29 cellular contexts compared by ENCODE assay signal in genomic region chr5:16774806-16775205, GRCh38.
DNase-seq lines count a peak whose midpoint lies in the region; ATAC-seq, FAIRE-seq and TF ChIP-seq lines count a peak whose summit lies in the region.
"Had no signal": no experiment of that assay in that cellular context is flagged by ENCODE, and none has a peak within 500 bp of the region (broad histone marks: within the 10 kb centered on the region; RNA-seq: fewer than 3 reads in every experiment).

No MANE protein-coding gene starts in this region.

- H3K27ac ChIP-seq in H9 (ENCODE audit: insufficient read length, low read depth, low read length), result no peak overlapping the region
- H3K27ac ChIP-seq in PC-9, result no peak overlapping the region
- H3K27ac ChIP-seq: esophagus squamous epithelium, KMS-11, neural progenitor cell, tibial artery had no signal

- peaks cover 2% of the 10 kb centered on the region; the same call in 1 of the 2 replicates for H3K4me1 ChIP-seq in H9 (ENCODE audit: insufficient read depth, low read length)
- no peaks in the 10 kb centered on the region for H3K4me1 ChIP-seq in PC-9 (replicated peaks; ENCODE audit: insufficient read depth)
- H3K4me1 ChIP-seq: tibial artery had no signal

- no peak overlapping the region for H3T11ph ChIP-seq in H9 (ENCODE audit: low read length)

- H3K4me3 Mint-ChIP-seq in H9, result no peak overlapping the region
- H3K4me3 Mint-ChIP-seq: activated T-cell treated with anti-CD3 and anti-CD28 coated beads, Interleukin-2, amount 50 U/mL, for 24 hours; CD4-positive, alpha-beta memory T cell; neural progenitor cell; stimulated activated naive CD8-positive, alpha-beta T cell treated with anti-CD3 and anti-CD28 coated beads, Interleukin-15, amount 100 ng/mL, for 72 hours had no signal

- H4K20me1 ChIP-seq in H9 (ENCODE audit: control insufficient read depth, insufficient read depth, insufficient read length) (no peaks in the 10 kb centered on the region), PC-9 (ENCODE audit: insufficient read depth) (no peaks in the 10 kb centered on the region; the same call in 1 of the 2 replicates)

- H2BK20ac ChIP-seq in H9 (ENCODE audit: low read depth, low read length, poor library complexity, severe bottlenecking), result peak overlapping the region; percentile 3

- no peak overlapping the region for H3K4ac ChIP-seq in H9 (ENCODE audit: low read depth, low read length)

- H3K23me2 ChIP-seq in H9 (ENCODE audit: insufficient read length, low read depth, low read length, poor library complexity, severe bottlenecking), result no peaks in the 10 kb centered on the region

- no peak overlapping the region for H2BK120ac ChIP-seq in H9 (ENCODE audit: low read depth, low read length, poor library complexity, severe bottlenecking)

- BruUV-seq in PC-9 (replicated peaks; lab: Mats Ljungman, UMichigan), result no TSS peak

- H3K14ac ChIP-seq in H9 (ENCODE audit: insufficient read depth, low read length), result no peak overlapping the region

- H3K79me1 ChIP-seq in H9 (ENCODE audit: insufficient read depth, low read depth, low read length, poor library complexity, severe bottlenecking), result no peaks in the 10 kb centered on the region

- no peak overlapping the region; a peak in 1 of 7 replicates for H3K27ac Mint-ChIP-seq in H9
- H3K27ac Mint-ChIP-seq: activated T-cell treated with anti-CD3 and anti-CD28 coated beads, Interleukin-2, amount 50 U/mL, for 24 hours; CD4-positive, alpha-beta memory T cell; stimulated activated naive CD8-positive, alpha-beta T cell treated with anti-CD3 and anti-CD28 coated beads, Interleukin-15, amount 100 ng/mL, for 72 hours had no signal

- H3K4me2 ChIP-seq in H9 (ENCODE audit: insufficient read depth, insufficient read length, low read length) (no peak overlapping the region), PC-9 (no peak overlapping the region)
- H3K4me2 ChIP-seq: KMS-11 had no signal

- no peak overlapping the region for H4K8ac ChIP-seq in H9 (replicated peaks; ENCODE audit: insufficient read length, low read depth, low read length)

- H3K9me3 Mint-ChIP-seq in H9, result no peaks in the 10 kb centered on the region
- H3K9me3 Mint-ChIP-seq: activated T-cell treated with anti-CD3 and anti-CD28 coated beads, Interleukin-2, amount 50 U/mL, for 24 hours; CD4-positive, alpha-beta memory T cell; neural progenitor cell; stimulated activated naive CD8-positive, alpha-beta T cell treated with anti-CD3 and anti-CD28 coated beads, Interleukin-15, amount 100 ng/mL, for 72 hours had no signal

- H2AFZ ChIP-seq in H9 (ENCODE audit: low read length), result no peak overlapping the region
- H2AFZ ChIP-seq in PC-9, result no peak overlapping the region
- H2AFZ ChIP-seq: neural progenitor cell had no signal

- TF ChIP-seq CTCF in AG10803 (conservative IDR thresholded peaks at IDR 0.05; ENCODE audit: low read length) (no peak), H9 (conservative IDR thresholded peaks at IDR 0.05) (no peak), PC-9 (conservative IDR thresholded peaks at IDR 0.05) (no peak)

- no peak for ATAC-seq in HG02885 (IDR thresholded peaks at IDR 0.05; ENCODE audit: poor library complexity, unreplicated experiment)
- ATAC-seq: HCT116; sciatic nerve; SK-N-SH treated with all-trans-retinoic acid at 6 μM for 48 hours; stimulated activated naive CD8-positive, alpha-beta T cell treated with anti-CD3 and anti-CD28 coated beads, Interleukin-15, amount 100 ng/mL, for 72 hours had no signal

- H3K27me3 ChIP-seq in H9 (ENCODE audit: insufficient read depth, low read length) (no peaks in the 10 kb centered on the region), PC-9 (ENCODE audit: insufficient read depth, low read depth) (no peaks in the 10 kb centered on the region)
- H3K27me3 ChIP-seq: esophagus squamous epithelium, neural progenitor cell, tibial artery had no signal

- H3K56ac ChIP-seq in H9 (ENCODE audit: insufficient read length, low read depth, low read length), result no peak overlapping the region

- no peaks in the 10 kb centered on the region for H3K9me2 ChIP-seq in PC-9 (ENCODE audit: insufficient read depth)

- H2AK5ac ChIP-seq in H9 (ENCODE audit: insufficient read length, low read length), result no peak overlapping the region

- POLR2A ChIA-PET in PC-9 (lab: Charles Lee; ENCODE audit: unreplicated experiment), result no interaction called here

- no peak overlapping the region for H3K23ac ChIP-seq in H9 (ENCODE audit: insufficient read length, low read depth, low read length)

- no peak for TF ChIP-seq POLR2A in GM12891 (IDR thresholded peaks at IDR 0.05; ENCODE audit: low read depth, low read length)

- H3K9me3 ChIP-seq in H9 (ENCODE audit: control insufficient read depth, low read depth, low read length) (no peaks in the 10 kb centered on the region), PC-9 (ENCODE audit: insufficient read depth, low read depth) (no peaks in the 10 kb centered on the region)
- H3K9me3 ChIP-seq: esophagus squamous epithelium, tibial artery had no signal

- H3K36me3 ChIP-seq in PC-9 (ENCODE audit: low read depth), result 0 out of 2 replicates have a peak, but pooled peaks cover 5% of the 10 kb centered on the region

- no peak overlapping the region for H3K9ac ChIP-seq in H9 (ENCODE audit: extremely low read depth, insufficient read length, low read length)
- H3K9ac ChIP-seq: KMS-11, neural progenitor cell had no signal

- H3K79me2 ChIP-seq in H9 (ENCODE audit: insufficient read depth, low read length), result no peaks in the 10 kb centered on the region
- no peaks in the 10 kb centered on the region for H3K79me2 ChIP-seq in PC-9 (ENCODE audit: low read depth)

- WGBS in H9 (ENCODE audit: extremely low coverage, insufficient read length, low lambda C conversion rate), result no CpG with 5 or more reads among the region's 4 CpGs

- intact Hi-C loops in PC-9 (cut with micrococcal nuclease; ENCODE audit: unreplicated experiment), result loop anchor here (5.0 kb wide), 1 partner anchor 83 kb away; no protein-coding TSS in a partner anchor

- FAIRE-seq in GM12891 (lab: Jason Lieb, UNC), result no peak

- H4K5ac ChIP-seq in H9 (ENCODE audit: insufficient read length, low read depth, low read length), result no peak overlapping the region

- H3K27me3 Mint-ChIP-seq in H9 (ENCODE audit: low read depth), result no peaks in the 10 kb centered on the region
- H3K27me3 Mint-ChIP-seq: activated T-cell treated with anti-CD3 and anti-CD28 coated beads, Interleukin-2, amount 50 U/mL, for 24 hours; CD4-positive, alpha-beta memory T cell; stimulated activated naive CD8-positive, alpha-beta T cell treated with anti-CD3 and anti-CD28 coated beads, Interleukin-15, amount 100 ng/mL, for 72 hours had no signal

- CTCF ChIA-PET in PC-9 (lab: Charles Lee), result no interaction called here

- H3K18ac ChIP-seq in H9 (ENCODE audit: insufficient read length, low read depth, low read length), result no peak overlapping the region

- H3K4me3 ChIP-seq in AG10803 (ENCODE audit: low read length), result no peak overlapping the region
- H3K4me3 ChIP-seq in PC-9, result no peak overlapping the region
- H3K4me3 ChIP-seq: esophagus squamous epithelium, lung, neural progenitor cell, tibial artery had no signal

- peaks cover 1 to 16% (median 15%) of the 10 kb centered on the region in 3 experiments; a peak in 5 of 7 replicates for H3K36me3 Mint-ChIP-seq in H9 (ENCODE audit: insufficient read depth in 1 of 3, low read depth in 3 of 3)
- H3K36me3 Mint-ChIP-seq: CD4-positive, alpha-beta memory T cell had no signal

- H2BK15ac ChIP-seq in H9 (ENCODE audit: low read depth, low read length), result no peak overlapping the region

- DNase-seq in AG10803 (ENCODE audit: low read depth), result peak; percentile 64
- no peak for DNase-seq in H9
- peak; percentile 64 for DNase-seq in amniotic epithelial cell (ENCODE audit: low read depth)
- peak; percentile 78 for DNase-seq in iris pigment epithelial cell (ENCODE audit: low read depth)
- no peak for DNase-seq in NOMO-1 (lab: John Stamatoyannopoulos, UW; ENCODE audit: unreplicated experiment in 2 of 2)
- no peak for DNase-seq in PC-9
- DNase-seq in GM12891 (ENCODE audit: insufficient read length, low spot score), result no peak
- DNase-seq: activated CD4-positive, alpha-beta T cell treated with anti-CD3 and anti-CD28 coated beads for 48 hours; activated naive CD4-positive, alpha-beta T cell treated with Interleukin-2 at 50 U/mL for 16 hours; activated T-cell treated with anti-CD3 and anti-CD28 coated beads, Interleukin-2, amount 50 U/mL, for 24 hours; amniotic stem cell; CD4-positive, alpha-beta memory T cell; cortex of kidney; DMS53; esophagus squamous epithelium; glutamatergic neuron; kidney glomerular epithelial cell; MV-4-11; NCI-H1694 treated with DMSO at 0.1 percent for 48 hours; stimulated activated CD4-positive, alpha-beta T cell treated with anti-CD3 and anti-CD28 coated beads, Interleukin-15, amount 100 ng/mL, for 24 hours; stimulated activated naive CD8-positive, alpha-beta T cell treated with anti-CD3 and anti-CD28 coated beads, Interleukin-15, amount 100 ng/mL, for 72 hours; tibial artery had no signal

- no peak overlapping the region for H2BK5ac ChIP-seq in H9 (ENCODE audit: insufficient read length, low read length)

- no peak overlapping the region for H2BK12ac ChIP-seq in H9 (ENCODE audit: insufficient read length, low read depth, low read length)

- H3F3A ChIP-seq in PC-9 (ENCODE audit: insufficient read depth, low read depth), result no peaks in the 10 kb centered on the region

- no peak overlapping the region for H4K91ac ChIP-seq in H9 (ENCODE audit: insufficient read length, low read depth, low read length)

- peaks cover 20 to 30% of the 10 kb centered on the region in 2 experiments for H3K4me1 Mint-ChIP-seq in H9
- H3K4me1 Mint-ChIP-seq: CD4-positive, alpha-beta memory T cell; stimulated activated naive CD8-positive, alpha-beta T cell treated with anti-CD3 and anti-CD28 coated beads, Interleukin-15, amount 100 ng/mL, for 72 hours had no signal

TF ChIP-seq in GM12891, 5 proteins besides CTCF, POLR2A, EP300 and RAD21:
- TF ChIP-seq PAX5 (IDR thresholded peaks at IDR 0.05; ENCODE audit: insufficient read depth, low read length, severe bottlenecking) (no peak), POLR2AphosphoS5 (IDR thresholded peaks at IDR 0.05; ENCODE audit: low read depth, low read length) (no peak), POU2F2 (IDR thresholded peaks at IDR 0.05; ENCODE audit: low read depth, low read length) (no peak), SPI1 (IDR thresholded peaks at IDR 0.05; ENCODE audit: low read depth, low read length) (no peak), TAF1 (IDR thresholded peaks at IDR 0.05; ENCODE audit: low read depth, low read length) (no peak)

Comparison
In these comparisons a context has a peak if more than half of its experiments do, and no peak if none do; other contexts are left out.
1. DNase-seq: peak in AG10803 (single experiment), amniotic epithelial cell (single experiment) and iris pigment epithelial cell (single experiment); none in H9 (single experiment), NOMO-1 (0 of 2), PC-9 (0 of 2) and GM12891 (single experiment).